Comparison of ENCODE assay signal across 1 cellular context in the genomic region with DNA sequence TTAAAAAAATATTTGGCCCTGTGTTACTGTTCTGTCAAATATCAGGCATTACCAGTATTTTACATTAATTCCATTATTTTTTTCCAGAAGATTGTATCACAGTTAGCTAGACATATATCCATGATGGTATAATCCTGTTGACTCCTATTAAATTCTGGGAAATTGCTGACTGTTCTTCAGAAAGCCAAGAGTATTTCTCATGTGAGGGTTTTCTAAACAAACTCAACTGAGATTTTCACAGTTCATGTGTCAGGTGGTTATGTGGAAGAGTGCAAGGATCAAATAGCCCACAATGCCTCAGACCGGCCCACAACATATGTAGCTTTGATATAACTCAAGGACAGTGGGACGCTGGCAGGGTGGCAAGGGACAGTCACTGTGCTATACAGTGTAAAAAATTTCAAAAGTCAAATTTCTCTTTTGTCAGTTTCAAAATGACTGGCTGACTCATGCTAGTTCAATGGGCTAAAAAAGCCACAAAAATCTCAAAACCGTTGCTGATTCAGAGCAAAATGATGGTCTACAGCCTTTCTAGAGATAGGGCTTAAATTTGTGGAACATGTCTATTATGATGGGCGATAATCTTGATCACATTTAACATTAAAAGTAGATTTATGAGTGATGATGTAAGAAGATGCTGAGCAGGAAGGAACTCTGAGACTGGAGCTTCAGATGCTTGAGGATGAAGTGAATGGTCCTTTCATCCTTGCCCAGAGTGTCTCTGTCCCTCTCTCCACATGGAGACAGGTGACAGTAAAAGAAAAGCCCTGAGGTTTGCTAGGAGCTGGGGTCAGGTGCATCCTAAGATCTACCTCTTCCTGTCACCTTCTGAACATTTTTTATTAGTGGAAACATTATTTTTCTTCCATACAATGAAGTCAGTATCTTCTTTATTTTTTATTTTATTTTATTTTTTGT.
A peak's percentile ranks its signal among the peaks of the same experiment; 100 is the strongest.
TF ChIP-seq lines count a peak whose summit lies in the region.

No MANE protein-coding gene starts in this region.

TF ChIP-seq in HepG2, 621 proteins besides CTCF, POLR2A, EP300 and RAD21 (continued from another document):
- TF ChIP-seq, protein P1, sequence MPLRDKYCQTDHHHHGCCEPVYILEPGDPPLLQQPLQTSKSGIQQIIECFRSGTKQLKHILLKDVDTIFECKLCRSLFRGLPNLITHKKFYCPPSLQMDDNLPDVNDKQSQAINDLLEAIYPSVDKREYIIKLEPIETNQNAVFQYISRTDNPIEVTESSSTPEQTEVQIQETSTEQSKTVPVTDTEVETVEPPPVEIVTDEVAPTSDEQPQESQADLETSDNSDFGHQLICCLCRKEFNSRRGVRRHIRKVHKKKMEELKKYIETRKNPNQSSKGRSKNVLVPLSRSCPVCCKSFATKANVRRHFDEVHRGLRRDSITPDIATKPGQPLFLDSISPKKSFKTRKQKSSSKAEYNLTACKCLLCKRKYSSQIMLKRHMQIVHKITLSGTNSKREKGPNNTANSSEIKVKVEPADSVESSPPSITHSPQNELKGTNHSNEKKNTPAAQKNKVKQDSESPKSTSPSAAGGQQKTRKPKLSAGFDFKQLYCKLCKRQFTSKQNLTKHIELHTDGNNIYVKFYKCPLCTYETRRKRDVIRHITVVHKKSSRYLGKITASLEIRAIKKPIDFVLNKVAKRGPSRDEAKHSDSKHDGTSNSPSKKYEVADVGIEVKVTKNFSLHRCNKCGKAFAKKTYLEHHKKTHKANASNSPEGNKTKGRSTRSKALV (CRISPR knock-in tag; IDR thresholded peaks at IDR 0.05), result no peak
- TF ChIP-seq, protein P2, sequence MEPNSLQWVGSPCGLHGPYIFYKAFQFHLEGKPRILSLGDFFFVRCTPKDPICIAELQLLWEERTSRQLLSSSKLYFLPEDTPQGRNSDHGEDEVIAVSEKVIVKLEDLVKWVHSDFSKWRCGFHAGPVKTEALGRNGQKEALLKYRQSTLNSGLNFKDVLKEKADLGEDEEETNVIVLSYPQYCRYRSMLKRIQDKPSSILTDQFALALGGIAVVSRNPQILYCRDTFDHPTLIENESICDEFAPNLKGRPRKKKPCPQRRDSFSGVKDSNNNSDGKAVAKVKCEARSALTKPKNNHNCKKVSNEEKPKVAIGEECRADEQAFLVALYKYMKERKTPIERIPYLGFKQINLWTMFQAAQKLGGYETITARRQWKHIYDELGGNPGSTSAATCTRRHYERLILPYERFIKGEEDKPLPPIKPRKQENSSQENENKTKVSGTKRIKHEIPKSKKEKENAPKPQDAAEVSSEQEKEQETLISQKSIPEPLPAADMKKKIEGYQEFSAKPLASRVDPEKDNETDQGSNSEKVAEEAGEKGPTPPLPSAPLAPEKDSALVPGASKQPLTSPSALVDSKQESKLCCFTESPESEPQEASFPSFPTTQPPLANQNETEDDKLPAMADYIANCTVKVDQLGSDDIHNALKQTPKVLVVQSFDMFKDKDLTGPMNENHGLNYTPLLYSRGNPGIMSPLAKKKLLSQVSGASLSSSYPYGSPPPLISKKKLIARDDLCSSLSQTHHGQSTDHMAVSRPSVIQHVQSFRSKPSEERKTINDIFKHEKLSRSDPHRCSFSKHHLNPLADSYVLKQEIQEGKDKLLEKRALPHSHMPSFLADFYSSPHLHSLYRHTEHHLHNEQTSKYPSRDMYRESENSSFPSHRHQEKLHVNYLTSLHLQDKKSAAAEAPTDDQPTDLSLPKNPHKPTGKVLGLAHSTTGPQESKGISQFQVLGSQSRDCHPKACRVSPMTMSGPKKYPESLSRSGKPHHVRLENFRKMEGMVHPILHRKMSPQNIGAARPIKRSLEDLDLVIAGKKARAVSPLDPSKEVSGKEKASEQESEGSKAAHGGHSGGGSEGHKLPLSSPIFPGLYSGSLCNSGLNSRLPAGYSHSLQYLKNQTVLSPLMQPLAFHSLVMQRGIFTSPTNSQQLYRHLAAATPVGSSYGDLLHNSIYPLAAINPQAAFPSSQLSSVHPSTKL (CRISPR knock-in tag; IDR thresholded peaks at IDR 0.05), result 0 out of 2 replicates have a peak, but pooled peaks have one; percentile 10
- 0 out of 2 replicates have a peak, but pooled peaks have one; percentile 22 for TF ChIP-seq RARA (CRISPR knock-in tag; IDR thresholded peaks at IDR 0.05)
- TF ChIP-seq ZNF34 (CRISPR knock-in tag; IDR thresholded peaks at IDR 0.05; ENCODE audit: borderline replicate concordance), result no peak
